In genomic region chr12:69196302-69197288, GRCh38 we compare ENCODE assay signal across 13 cellular contexts. TPM values are rescaled to one million over a fixed set of nuclear protein-coding genes. Genes with fewer than 3 reads are reported as not detected.
A peak's percentile ranks its signal among the peaks of the same experiment; 100 is the strongest.
DNase-seq lines count a peak whose midpoint lies in the region; ATAC-seq and TF ChIP-seq lines count a peak whose summit lies in the region.
"Had no signal": no experiment of that assay in that cellular context is flagged by ENCODE, and none has a peak within 500 bp of the region (broad histone marks: within the 10 kb centered on the region; RNA-seq: fewer than 3 reads in every experiment).

No MANE protein-coding gene starts in this region.

- no peaks in the 10 kb centered on the region for H3K27me3 ChIP-seq in body of pancreas
- H3K27me3 ChIP-seq: right atrium auricular region had no signal

- no peak overlapping the region for H3K4me3 ChIP-seq in body of pancreas
- H3K4me3 ChIP-seq: right atrium auricular region had no signal

- H3K36me3 ChIP-seq in body of pancreas (replicated peaks in 1 of 2; ENCODE audit: insufficient read depth in 1 of 2, low read depth in 2 of 2): no peaks in the 10 kb centered on the region
- H3K36me3 ChIP-seq: right atrium auricular region had no signal

- ATAC-seq in body of pancreas (no peak), GM21390 (IDR thresholded peaks at IDR 0.05; ENCODE audit: unreplicated experiment) (no peak)
- ATAC-seq: stimulated activated memory B cell treated with anti-CD40 and anti-IgM and Interleukin-4, amounts not matched to agents 10 μg/mL and 1 μg/mL and 100 μg/mL, for 72 hours; T-helper 17 cell had no signal

- H3K27ac ChIP-seq in body of pancreas: no peak overlapping the region
- H3K27ac ChIP-seq: right atrium auricular region had no signal

- TF ChIP-seq POLR2A in body of pancreas (IDR thresholded peaks at IDR 0.05): no peak

- DNase-seq in ELR (ENCODE audit: low read depth): peak; percentile 15
- peak in 3 of 4 donors; percentile 6 to 16 (median 15) for DNase-seq in body of pancreas
- DNase-seq in lung microvascular endothelial cell (ENCODE audit: low read depth in 2 of 2): peak; percentile 24 to 25
- no peak for DNase-seq in NCI-H146 (lab: John Stamatoyannopoulos, UW)
- no peak for DNase-seq in COR-L47 (lab: John Stamatoyannopoulos, UW)
- DNase-seq: effector CD4-positive, alpha-beta T cell; kidney glomerular epithelial cell; NCI-H1092; T-helper 17 cell had no signal

- H3K9me3 ChIP-seq in body of pancreas: peaks cover 0 to 14% (median 3%) of the 10 kb centered on the region in 3 donors

- TF ChIP-seq CTCF in LNCAP (IDR thresholded peaks at IDR 0.05) (peak; percentile 70), body of pancreas (IDR thresholded peaks at IDR 0.05) (peak in 5 of 7 experiments; percentile 15 to 36 (median 27))

- no peaks in the 10 kb centered on the region for H3K4me1 ChIP-seq in body of pancreas
- H3K4me1 ChIP-seq: right atrium auricular region had no signal

- intact Hi-C loops in body of pancreas (cut with DNase I): no loop called here

- 49 to 62% methylated on average over 4 of the region's 4 CpGs for WGBS in body of pancreas, 2 donors

RNA-seq across cellular contexts. Expression of gene CPSF6, which starts 42.8 kb away (rescaled TPM):
- total RNA-seq in body of pancreas (10 to 100 TPM; 23.1 to 33.2 TPM), lung microvascular endothelial cell (14.9 and 17.0 TPM in 2 replicates)

Comparison
In these comparisons a context has a peak if more than half of its experiments do, and no peak if none do; other contexts are left out.
1. DNase-seq: peak in ELR (single experiment), body of pancreas (3 of 4) and lung microvascular endothelial cell (2 of 2); none in NCI-H146 (single experiment) and COR-L47 (single experiment).